8 cellular contexts compared by ENCODE assay signal in genomic region chr5:173616577-173617118, GRCh38. TPM values are rescaled to one million over a fixed set of nuclear protein-coding genes. Genes with fewer than 3 reads are reported as not detected.
A peak's percentile ranks its signal among the peaks of the same experiment; 100 is the strongest.
DNase-seq lines count a peak whose midpoint lies in the region; ATAC-seq lines count a peak whose summit lies in the region.

Gene BOD1 (minus strand): TSS chr5:173616650. CDS start chr5:173616436, 214 bp downstream.

- peak within 1 kb of the TSS; percentile 95 to 100 (median 99) for H3K9ac ChIP-seq in BLaER1 treated with 17β-estradiol and CSF1 and Interleukin-3, amounts not matched to agents 10 nM and 100 nM

- H3K9me3 ChIP-seq in BLaER1 treated with 17β-estradiol and CSF1 and Interleukin-3, amounts not matched to agents 10 nM and 100 nM (replicated peaks in 1 of 11), result no peaks in the 10 kb centered on the region

- H4K20me1 ChIP-seq in BLaER1 treated with 17β-estradiol and CSF1 and Interleukin-3, amounts not matched to agents 10 nM and 100 nM, result peaks cover 38 to 42% (median 40%) of the 10 kb centered on the region in 11 experiments; a peak in 21 of 22 replicates

- intact Hi-C loops in left colon (cut with DNase I, micrococcal nuclease), result no loop called here

- peak within 1 kb of the TSS; percentile 87 to 97 (median 94) for H3K4me2 ChIP-seq in BLaER1 treated with 17β-estradiol and CSF1 and Interleukin-3, amounts not matched to agents 10 nM and 100 nM

- H3K27ac ChIP-seq in BLaER1 treated with 17β-estradiol and CSF1 and Interleukin-3, amounts not matched to agents 10 nM and 100 nM, result peak within 1 kb of the TSS; percentile 93 to 99 (median 98)

- ATAC-seq in GM19395 (IDR thresholded peaks at IDR 0.05; ENCODE audit: unreplicated experiment) (peak; percentile 93), HG03558 (IDR thresholded peaks at IDR 0.05; ENCODE audit: extremely low read depth, unreplicated experiment) (peak; percentile 81), left colon (peak; percentile 96)

- H3K4me1 ChIP-seq in BLaER1 treated with 17β-estradiol and CSF1 and Interleukin-3, amounts not matched to agents 10 nM and 100 nM, result peaks cover 25 to 47% (median 36%) of the 10 kb centered on the region in 10 experiments

- H3K27me3 ChIP-seq in BLaER1 treated with 17β-estradiol and CSF1 and Interleukin-3, amounts not matched to agents 10 nM and 100 nM, result no peaks in the 10 kb centered on the region

- H3K36me3 ChIP-seq in BLaER1 treated with 17β-estradiol and CSF1 and Interleukin-3, amounts not matched to agents 10 nM and 100 nM, result peaks cover 21 to 36% (median 31%) of the 10 kb centered on the region in 11 experiments

- DNase-seq in NCI-H748 (lab: John Stamatoyannopoulos, UW; ENCODE audit: unreplicated experiment), result peak; percentile 99
- peak; percentile 92 for DNase-seq in activated CD4-positive, alpha-beta T cell treated with anti-CD3 and anti-CD28 coated beads, Interleukin-2, amount 50 U/mL, for 1 hour
- DNase-seq in cortex of kidney (lab: John Stamatoyannopoulos, UW), result peak; percentile 35
- peak; percentile 95 to 98 for DNase-seq in left colon
- peak; percentile 82 to 91 for DNase-seq in stimulated activated CD4-positive, alpha-beta T cell treated with anti-CD3 and anti-CD28 coated beads, Interleukin-1b, Interleukin-23, amount 100 ng/mL, for 4 hours (ENCODE audit: low read depth in 2 of 2)

- peak within 1 kb of the TSS; percentile 88 to 99 (median 92) for H3K4me3 ChIP-seq in BLaER1 treated with 17β-estradiol and CSF1 and Interleukin-3, amounts not matched to agents 10 nM and 100 nM

RNA-seq across cellular contexts. Expression of gene BOD1, which starts in this region (rescaled TPM):
- 10 to 100 TPM; 22.5 to 23.8 TPM for total RNA-seq in left colon

Comparison
In these comparisons a context has a peak if more than half of its experiments do, and no peak if none do; other contexts are left out.
1. Peak in every context shown above with its lines: DNase-seq, ATAC-seq, H3K4me3 ChIP-seq and H3K27ac ChIP-seq.
2. DNase-seq: peak in every context shown above with its lines; median percentile 99 in NCI-H748; 96 in left colon; 92 in activated CD4-positive, alpha-beta T cell treated with anti-CD3 and anti-CD28 coated beads, Interleukin-2, amount 50 U/mL, for 1 hour; 86 in stimulated activated CD4-positive, alpha-beta T cell treated with anti-CD3 and anti-CD28 coated beads, Interleukin-1b, Interleukin-23, amount 100 ng/mL, for 4 hours; 35 in cortex of kidney.